In genomic region chr20:18496042-18496441, GRCh38 we compare ENCODE assay signal across 8 cellular contexts. TPM values are rescaled to one million over a fixed set of nuclear protein-coding genes. Genes with fewer than 3 reads are reported as not detected.
DNase-seq lines count a peak whose midpoint lies in the region; ATAC-seq and TF ChIP-seq lines count a peak whose summit lies in the region.

No MANE protein-coding gene starts in this region.

- POLR2A ChIA-PET in activated CD4-positive, alpha-beta T cell treated with anti-CD3 and anti-CD28 coated beads, Interleukin-2, amount 10 ng/mL, durations not matched to agents 7 days and 5 days (lab: Charles Lee), result interaction anchor here (0.7 kb wide), 1 partner anchor 11 kb away, joined by 3 read pairs; no protein-coding TSS in a partner anchor

- no peak for ATAC-seq in right cardiac atrium
- no peak for ATAC-seq in thoracic aorta (ENCODE audit: insufficient number of reproducible peaks, low FRiP score, low read depth)
- ATAC-seq in GM21528 (IDR thresholded peaks at IDR 0.05; ENCODE audit: low FRiP score, unreplicated experiment), result no peak

- H3K36me3 ChIP-seq in thoracic aorta, result no peaks in the 10 kb centered on the region
- no peaks in the 10 kb centered on the region for H3K36me3 ChIP-seq in prostate gland

- H3K27me3 ChIP-seq in right cardiac atrium (ENCODE audit: control insufficient read depth, insufficient read depth), result no peaks in the 10 kb centered on the region
- no peaks in the 10 kb centered on the region for H3K27me3 ChIP-seq in thoracic aorta (replicated peaks; ENCODE audit: insufficient read depth)
- no peaks in the 10 kb centered on the region for H3K27me3 ChIP-seq in prostate gland (replicated peaks; ENCODE audit: insufficient read depth)

- H3K9me3 ChIP-seq in right cardiac atrium (ENCODE audit: control insufficient read depth, low read length), result no peaks in the 10 kb centered on the region
- no peaks in the 10 kb centered on the region for H3K9me3 ChIP-seq in thoracic aorta
- H3K9me3 ChIP-seq in prostate gland, result no peaks in the 10 kb centered on the region

- H3K4me3 Mint-ChIP-seq in activated CD4-positive, alpha-beta T cell treated with anti-CD3 and anti-CD28 coated beads, Interleukin-2, amount 10 ng/mL, durations not matched to agents 7 days and 5 days, result peak overlapping the region; percentile 88

- H3K27ac Mint-ChIP-seq in activated CD4-positive, alpha-beta T cell treated with anti-CD3 and anti-CD28 coated beads, Interleukin-2, amount 10 ng/mL, durations not matched to agents 7 days and 5 days, result no peak overlapping the region

- TF ChIP-seq CTCF in thoracic aorta (IDR thresholded peaks at IDR 0.05), result no peak
- no peak for TF ChIP-seq CTCF in prostate gland (IDR thresholded peaks at IDR 0.05)

- peaks cover 24% of the 10 kb centered on the region for H3K4me1 Mint-ChIP-seq in activated CD4-positive, alpha-beta T cell treated with anti-CD3 and anti-CD28 coated beads, Interleukin-2, amount 10 ng/mL, durations not matched to agents 7 days and 5 days

- peaks cover 2% of the 10 kb centered on the region for H3K4me1 ChIP-seq in right cardiac atrium (ENCODE audit: control insufficient read depth, insufficient read depth, low read length)
- peaks cover 7 to 12% of the 10 kb centered on the region in 2 donors for H3K4me1 ChIP-seq in thoracic aorta (ENCODE audit: control insufficient read depth in 1 of 2, low read depth in 2 of 2)
- no peaks in the 10 kb centered on the region for H3K4me1 ChIP-seq in prostate gland (replicated peaks)

- CTCF ChIA-PET in activated CD4-positive, alpha-beta T cell treated with anti-CD3 and anti-CD28 coated beads, Interleukin-2, amount 10 ng/mL, durations not matched to agents 7 days and 5 days (lab: Charles Lee), result interaction anchor here (0.8 to 3.9 kb wide), 6 partner anchors 10 to 31 kb away, joined by 3 to 29 read pairs (median 4); partner anchors contain the start of gene SEC23B

- H3K27ac ChIP-seq in right cardiac atrium (ENCODE audit: low read length) (no peak overlapping the region), thoracic aorta (peak overlapping the region in 1 of 2 donors; percentile 52), prostate gland (no peak overlapping the region)

- 17% methylated on average over 7 of the region's 7 CpGs for WGBS in right cardiac atrium
- 12% methylated on average over 7 of the region's 7 CpGs for WGBS in prostate gland

- intact Hi-C loops in right cardiac atrium (cut with DNase I), result no loop called here
- intact Hi-C loops in prostate gland (cut with DNase I), result no loop called here

- H3K36me3 Mint-ChIP-seq in activated CD4-positive, alpha-beta T cell treated with anti-CD3 and anti-CD28 coated beads, Interleukin-2, amount 10 ng/mL, durations not matched to agents 7 days and 5 days (ENCODE audit: low read depth), result peaks cover 10% of the 10 kb centered on the region

- no peaks in the 10 kb centered on the region for H3K9me3 Mint-ChIP-seq in activated CD4-positive, alpha-beta T cell treated with anti-CD3 and anti-CD28 coated beads, Interleukin-2, amount 10 ng/mL, durations not matched to agents 7 days and 5 days

- H3K4me3 ChIP-seq in right cardiac atrium (ENCODE audit: low read length) (peak overlapping the region; percentile 67), thoracic aorta (peak overlapping the region; percentile 84), prostate gland (no peak overlapping the region)

- DNase-seq in activated CD4-positive, alpha-beta T cell treated with anti-CD3 and anti-CD28 coated beads, Interleukin-2, amount 10 ng/mL, durations not matched to agents 7 days and 5 days, result no peak
- no peak for DNase-seq in activated CD4-positive, alpha-beta T cell treated with anti-CD3 and anti-CD28 coated beads for 4 hours
- DNase-seq in SW480 (ENCODE audit: low spot score) (peak; percentile 16), right cardiac atrium (no peak), thoracic aorta (ENCODE audit: low spot score) (no peak), SIG-M5 (lab: John Stamatoyannopoulos, UW) (no peak), prostate gland (ENCODE audit: low spot score) (no peak)

- no peaks in the 10 kb centered on the region for H3K27me3 Mint-ChIP-seq in activated CD4-positive, alpha-beta T cell treated with anti-CD3 and anti-CD28 coated beads, Interleukin-2, amount 10 ng/mL, durations not matched to agents 7 days and 5 days

- TF ChIP-seq POLR2A in prostate gland (IDR thresholded peaks at IDR 0.05), result no peak

RNA-seq across cellular contexts. Expression of gene RBBP9, which starts 1.0 kb away (rescaled TPM):
- 10 to 100 TPM; 11.6 to 12.9 TPM for total RNA-seq in activated CD4-positive, alpha-beta T cell treated with anti-CD3 and anti-CD28 coated beads, Interleukin-2, amount 10 ng/mL, durations not matched to agents 7 days and 5 days
- total RNA-seq in right cardiac atrium, result 10 to 100 TPM in 2 of 4 donors, 1 to 10 TPM in 2; 6.3 to 10.6 (median 9.0) TPM
- polyA plus RNA-seq in right cardiac atrium, result 4.2 TPM
- 10 to 100 TPM; 12.2 to 18.3 TPM for total RNA-seq in thoracic aorta
- 10 to 100 TPM; 14.4 to 21.3 TPM for total RNA-seq in prostate gland

RNA-seq across cellular contexts. Expression of gene SEC23B, which starts 11.7 kb away (rescaled TPM):
- total RNA-seq in activated CD4-positive, alpha-beta T cell treated with anti-CD3 and anti-CD28 coated beads, Interleukin-2, amount 10 ng/mL, durations not matched to agents 7 days and 5 days, result 10 to 100 TPM; 65.8 to 69.6 TPM
- total RNA-seq in right cardiac atrium (10 to 100 TPM in 3 of 4 donors, 1 to 10 TPM in 1; 7.8 to 23.9 (median 14.5) TPM), thoracic aorta (10 to 100 TPM; 22.2 to 32.9 TPM), prostate gland (100 to 1,000 TPM in 1 of 2 donors, 10 to 100 TPM in 1; 64.4 to 127 TPM)
- polyA plus RNA-seq in right cardiac atrium, result 4.3 TPM

RNA-seq across cellular contexts. Expression of gene POLR3F, which starts 28.9 kb away (rescaled TPM):
- total RNA-seq in activated CD4-positive, alpha-beta T cell treated with anti-CD3 and anti-CD28 coated beads, Interleukin-2, amount 10 ng/mL, durations not matched to agents 7 days and 5 days, result 1 to 10 TPM; 8.1 to 9.3 TPM
- total RNA-seq in right cardiac atrium, result 1 to 10 TPM; 6.7 to 8.7 (median 7.6) TPM
- 6.1 TPM for polyA plus RNA-seq in right cardiac atrium
- total RNA-seq in thoracic aorta, result 10 to 100 TPM in 1 of 2 donors, 1 to 10 TPM in 1; 9.1 to 17.1 TPM
- total RNA-seq in prostate gland, result 10 to 100 TPM in 1 of 2 donors, 1 to 10 TPM in 1; 5.3 to 24.9 TPM

RNA-seq across cellular contexts. Expression of gene DZANK1, which starts 29.2 kb away (rescaled TPM):
- 1 to 10 TPM; 1.6 to 1.7 TPM for total RNA-seq in activated CD4-positive, alpha-beta T cell treated with anti-CD3 and anti-CD28 coated beads, Interleukin-2, amount 10 ng/mL, durations not matched to agents 7 days and 5 days
- 1 to 10 TPM in 1 of 4 donors, under 1 TPM in 3; 0.53 to 1.0 (median 0.85) TPM for total RNA-seq in right cardiac atrium
- polyA plus RNA-seq in right cardiac atrium, result 0.79 TPM
- total RNA-seq in thoracic aorta, result 1 to 10 TPM; 3.2 to 3.7 TPM
- total RNA-seq in prostate gland, result 1 to 10 TPM; 2.0 to 7.1 TPM

Comparison
In these comparisons a context has a peak if more than half of its experiments do, and no peak if none do; other contexts are left out.
1. H3K4me3 ChIP-seq: peak in right cardiac atrium (single experiment) and thoracic aorta (single experiment); none in prostate gland (0 of 2).